Comparison of ENCODE assay signal across 30 cellular contexts in the genomic region with DNA sequence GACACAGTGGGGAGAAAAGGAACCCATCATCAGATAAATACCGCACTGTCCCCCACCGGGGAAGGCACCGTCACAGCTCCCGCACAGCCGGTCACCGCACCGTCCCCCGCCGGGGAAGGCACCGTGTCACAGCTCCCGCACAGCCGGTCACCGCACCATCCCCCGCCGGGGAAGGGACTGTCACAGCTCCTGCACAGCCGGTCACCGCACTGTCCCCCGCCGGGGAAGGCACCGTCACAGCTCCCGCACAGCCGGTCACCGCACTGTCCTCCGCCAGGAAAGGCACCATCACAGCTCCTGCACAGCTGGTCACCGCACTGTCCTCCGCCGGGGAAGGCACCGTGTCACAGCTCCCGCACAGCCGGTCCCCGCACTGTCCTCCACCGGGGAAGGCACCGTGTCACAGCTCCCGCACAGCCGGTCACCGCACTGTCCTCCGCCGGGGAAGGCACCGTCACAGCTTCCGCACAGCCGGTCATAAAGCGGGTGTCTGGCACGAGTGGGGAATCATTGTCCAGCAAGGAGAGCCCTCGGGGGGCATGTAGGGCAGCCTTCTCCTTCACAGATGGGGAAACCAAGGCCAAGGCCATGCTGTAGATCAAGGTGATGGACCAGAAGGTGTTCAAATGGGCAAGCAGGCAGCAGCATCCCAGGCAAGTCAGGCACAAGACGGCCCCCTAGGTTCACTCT.
"Had no signal": no experiment of that assay in that cellular context is flagged by ENCODE, and none has a peak within 500 bp of the region (broad histone marks: within the 10 kb centered on the region; RNA-seq: fewer than 3 reads in every experiment).

No MANE protein-coding gene starts in this region.

- H3K9me3 Mint-ChIP-seq: activated CD4-positive, alpha-beta T cell treated with anti-CD3 and anti-CD28 coated beads, Interleukin-2, amount 10 ng/mL, durations not matched to agents 24 days and 14 days; activated naive CD4-positive, alpha-beta T cell treated with anti-CD3 and anti-CD28 coated beads, Interleukin-2, amount 50 U/mL, for 72 hours had no signal

- H3K4me3 Mint-ChIP-seq: activated B cell treated with CpG ODN at 0.5 μM for 24 hours; activated CD4-positive, alpha-beta T cell treated with anti-CD3 and anti-CD28 coated beads, Interleukin-2, amount 10 ng/mL, durations not matched to agents 24 days and 14 days; activated CD8-positive, alpha-beta memory T cell treated with anti-CD3 and anti-CD28 coated beads, Interleukin-2, amount 10 ng/mL, durations not matched to agents 7 days and 5 days; activated naive CD8-positive, alpha-beta T cell treated with anti-CD3 and anti-CD28 coated beads, Interleukin-2, amount 50 U/mL, for 24 hours; activated T-cell treated with anti-CD3 and anti-CD28 coated beads, Interleukin-2, amount 50 U/mL, for 24 hours; activated T-helper 1 cell treated with anti-CD3 and anti-CD28 coated beads, Interleukin-12 subunit alpha, Interleukin-12 subunit beta, Interleukin-2, Interleukin-4 antibody, amounts not matched to agents 30 ng/mL and 10 ng/mL and 1 ng/mL, durations not matched to agents 14 hours and 24 hours and 36 hours; brain; T-cell had no signal

- ATAC-seq: activated CD8-positive, alpha-beta memory T cell treated with anti-CD3 and anti-CD28 coated beads, Interleukin-2, amount 10 ng/mL, durations not matched to agents 7 days and 5 days; activated naive CD4-positive, alpha-beta T cell treated with anti-CD3 and anti-CD28 coated beads, Interleukin-2, amount 50 U/mL, for 72 hours; activated naive CD8-positive, alpha-beta T cell treated with anti-CD3 and anti-CD28 coated beads, Interleukin-2, amount 50 U/mL, for 24 hours; Panc1; Right ventricle myocardium inferior; T-cell had no signal

- H3K4me1 Mint-ChIP-seq: activated B cell treated with CpG ODN at 0.5 μM for 24 hours; activated CD4-positive, alpha-beta T cell treated with anti-CD3 and anti-CD28 coated beads, Interleukin-2, amount 10 ng/mL, durations not matched to agents 24 days and 14 days; activated CD8-positive, alpha-beta memory T cell treated with anti-CD3 and anti-CD28 coated beads, Interleukin-2, amount 10 ng/mL, durations not matched to agents 7 days and 5 days; activated naive CD8-positive, alpha-beta T cell treated with anti-CD3 and anti-CD28 coated beads, Interleukin-2, amount 50 U/mL, for 24 hours; T-cell had no signal

- H3K27ac ChIP-seq: KMS-11, SK-N-MC had no signal

- H3K4me3 ChIP-seq: SK-N-MC had no signal

- DNase-seq: activated B cell treated with CpG ODN at 0.5 μM for 24 hours; activated CD4-positive, alpha-beta T cell treated with anti-CD3 and anti-CD28 coated beads for 1 hour; activated CD4-positive, alpha-beta T cell treated with anti-CD3 and anti-CD28 coated beads, Interleukin-2, amount 10 ng/mL, durations not matched to agents 24 days and 14 days; activated CD4-positive, alpha-beta T cell treated with anti-CD3 and anti-CD28 coated beads, Interleukin-2, amount 50 U/mL, for 48 hours; activated CD8-positive, alpha-beta memory T cell treated with anti-CD3 and anti-CD28 coated beads, Interleukin-2, amount 10 ng/mL, durations not matched to agents 7 days and 5 days; activated effector memory CD4-positive, alpha-beta T cell treated with anti-CD3 and anti-CD28 coated beads, Interleukin-2, amount 50 U/mL, for 16 hours; activated naive CD4-positive, alpha-beta T cell treated with Interleukin-2 at 50 U/mL for 16 hours; activated naive CD8-positive, alpha-beta T cell treated with anti-CD3 and anti-CD28 coated beads, Interleukin-2, amount 50 U/mL, for 24 hours; activated T-cell treated with anti-CD3 and anti-CD28 coated beads, Interleukin-2, amount 50 U/mL, for 24 hours; amniotic stem cell; NCI-H1092 treated with DMSO at 0.1 percent for 48 hours; NCI-H1417 treated with DMSO at 0.1 percent for 48 hours; NCI-H1694; NCI-H2029; NCI-H345; NCI-H510A; NCI-H69; NK-92 treated with Interleukin-12 subunit alpha and Interleukin-12 subunit beta, amount 100 ng/mL, for 24 hours; OCI-M1; RPMI8226; T-cell; T-helper 2 cell; T1000 had no signal

- H3K4me2 ChIP-seq: KMS-11 had no signal

- H3K36me3 Mint-ChIP-seq: activated CD8-positive, alpha-beta memory T cell treated with anti-CD3 and anti-CD28 coated beads, Interleukin-2, amount 10 ng/mL, durations not matched to agents 7 days and 5 days; activated naive CD4-positive, alpha-beta T cell treated with anti-CD3 and anti-CD28 coated beads, Interleukin-2, amount 50 U/mL, for 72 hours; brain; T-cell had no signal

- H3K27ac Mint-ChIP-seq: activated B cell treated with CpG ODN at 0.5 μM for 24 hours; activated CD4-positive, alpha-beta T cell treated with anti-CD3 and anti-CD28 coated beads, Interleukin-2, amount 10 ng/mL, durations not matched to agents 24 days and 14 days; activated CD8-positive, alpha-beta memory T cell treated with anti-CD3 and anti-CD28 coated beads, Interleukin-2, amount 10 ng/mL, durations not matched to agents 7 days and 5 days; activated naive CD4-positive, alpha-beta T cell treated with anti-CD3 and anti-CD28 coated beads, Interleukin-2, amount 50 U/mL, for 72 hours; activated naive CD8-positive, alpha-beta T cell treated with anti-CD3 and anti-CD28 coated beads, Interleukin-2, amount 50 U/mL, for 24 hours; activated T-cell treated with anti-CD3 and anti-CD28 coated beads, Interleukin-2, amount 50 U/mL, for 24 hours; activated T-helper 1 cell treated with anti-CD3 and anti-CD28 coated beads, Interleukin-12 subunit alpha, Interleukin-12 subunit beta, Interleukin-2, Interleukin-4 antibody, amounts not matched to agents 30 ng/mL and 10 ng/mL and 1 ng/mL, durations not matched to agents 14 hours and 24 hours and 36 hours; brain; T-cell had no signal

- H3K9ac ChIP-seq: KMS-11 had no signal
